ENCODE assay signal across 9 cellular contexts in genomic region chr2:233075966-233076339, GRCh38. TPM values are rescaled to one million over a fixed set of nuclear protein-coding genes. Genes with fewer than 3 reads are reported as not detected.
DNase-seq lines count a peak whose midpoint lies in the region; ATAC-seq and TF ChIP-seq lines count a peak whose summit lies in the region.
"Had no signal": no experiment of that assay in that cellular context is flagged by ENCODE, and none has a peak within 500 bp of the region (broad histone marks: within the 10 kb centered on the region; RNA-seq: fewer than 3 reads in every experiment).

No MANE protein-coding gene starts in this region.

- peaks cover 9 to 27% of the 10 kb centered on the region in 2 donors for H3K36me3 Mint-ChIP-seq in activated T-cell treated with anti-CD3 and anti-CD28 coated beads, Interleukin-2, amount 50 U/mL, for 72 hours (ENCODE audit: insufficient read depth in 2 of 2)

- no peaks in the 10 kb centered on the region for H3K27me3 ChIP-seq in parathyroid adenoma (ENCODE audit: control insufficient read depth, insufficient read depth, low read length)

- no peak overlapping the region for H3K9ac ChIP-seq in parathyroid adenoma

- H3K4me2 ChIP-seq in parathyroid adenoma (ENCODE audit: low read length): peak overlapping the region; percentile 13

- peak overlapping the region; percentile 25 for H2AFZ ChIP-seq in parathyroid adenoma

- H3K9me3 ChIP-seq in parathyroid adenoma (ENCODE audit: control insufficient read depth, low read length): no peaks in the 10 kb centered on the region

- ATAC-seq in GM19463 (IDR thresholded peaks at IDR 0.05; ENCODE audit: unreplicated experiment): peak; percentile 58
- ATAC-seq in HG03378 (IDR thresholded peaks at IDR 0.05; ENCODE audit: unreplicated experiment): peak; percentile 41
- ATAC-seq in activated T-cell treated with anti-CD3 and anti-CD28 coated beads, Interleukin-2, amount 50 U/mL, for 72 hours (replicated peaks in 1 of 2): peak; percentile 20 to 50

- H3K4me1 ChIP-seq in parathyroid adenoma: peaks cover 3% of the 10 kb centered on the region

- H3K79me2 ChIP-seq in parathyroid adenoma: no peaks in the 10 kb centered on the region

- TF ChIP-seq CTCF in parathyroid adenoma (IDR thresholded peaks at IDR 0.05): no peak

- DNase-seq in GF-D8 (lab: John Stamatoyannopoulos, UW) (peak; percentile 45), DMS53 (lab: John Stamatoyannopoulos, UW) (no peak), NCI-H1694 (lab: John Stamatoyannopoulos, UW) (no peak), DMS79 treated with DMSO at 0.1 percent for 48 hours (lab: John Stamatoyannopoulos, UW) (no peak)
- DNase-seq in activated T-cell treated with anti-CD3 and anti-CD28 coated beads, Interleukin-2, amount 50 U/mL, for 72 hours: no peak

- H3K4me3 ChIP-seq in parathyroid adenoma (ENCODE audit: low read depth, low read length): no peak overlapping the region

- H3K9me3 Mint-ChIP-seq in activated T-cell treated with anti-CD3 and anti-CD28 coated beads, Interleukin-2, amount 50 U/mL, for 72 hours: peaks cover 0 to 3% of the 10 kb centered on the region in 2 donors

- peaks cover 24% of the 10 kb centered on the region for H3K4me1 Mint-ChIP-seq in activated T-cell treated with anti-CD3 and anti-CD28 coated beads, Interleukin-2, amount 50 U/mL, for 72 hours (ENCODE audit: low read depth)

- H3K27ac ChIP-seq in parathyroid adenoma: no peak overlapping the region

- H3K4me3 Mint-ChIP-seq in activated T-cell treated with anti-CD3 and anti-CD28 coated beads, Interleukin-2, amount 50 U/mL, for 72 hours: no peak overlapping the region

- H3K27me3 Mint-ChIP-seq in activated T-cell treated with anti-CD3 and anti-CD28 coated beads, Interleukin-2, amount 50 U/mL, for 72 hours (ENCODE audit: low read depth): no peaks in the 10 kb centered on the region

- H3K36me3 ChIP-seq in parathyroid adenoma (ENCODE audit: control insufficient read depth, insufficient read depth, low read length): no peaks in the 10 kb centered on the region

- no peak overlapping the region for H3K27ac Mint-ChIP-seq in activated T-cell treated with anti-CD3 and anti-CD28 coated beads, Interleukin-2, amount 50 U/mL, for 72 hours

RNA-seq across cellular contexts. Expression of gene INPP5D, which starts 15.8 kb away (rescaled TPM):
- total RNA-seq in activated T-cell treated with anti-CD3 and anti-CD28 coated beads, Interleukin-2, amount 50 U/mL, for 72 hours: 10 to 100 TPM; 64.8 to 69.3 TPM

RNA-seq across cellular contexts. Expression of gene NEU2, which starts 43.5 kb away (rescaled TPM):
- not detected for total RNA-seq in activated T-cell treated with anti-CD3 and anti-CD28 coated beads, Interleukin-2, amount 50 U/mL, for 72 hours
- total RNA-seq: astrocyte had no signal
